ENCODE assay signal across 8 cellular contexts in genomic region chr20:2873010-2873746, GRCh38. TPM values are rescaled to one million over a fixed set of nuclear protein-coding genes. Genes with fewer than 3 reads are reported as not detected.
DNase-seq lines count a peak whose midpoint lies in the region; ATAC-seq, FAIRE-seq and TF ChIP-seq lines count a peak whose summit lies in the region.

TSS of gene PTPRA (plus strand) at chr20:2873481. CDS start at chr20:2964278, 90,797 bp downstream.

- no peaks in the 10 kb centered on the region for H3K9me3 Mint-ChIP-seq in T-cell
- no peaks in the 10 kb centered on the region for H3K9me3 Mint-ChIP-seq in type B pancreatic cell

- ATAC-seq in HG02798 (IDR thresholded peaks at IDR 0.05; ENCODE audit: poor library complexity, unreplicated experiment) (peak; percentile 95), T-cell (replicated peaks in 1 of 4) (peak; percentile 92 to 95 (median 92)), heart left ventricle (peak; percentile 97 to 98 (median 97))

- TF ChIP-seq CTCF in heart left ventricle (IDR thresholded peaks at IDR 0.05) (peak in 1 of 12 donors; percentile 4), type B pancreatic cell (conservative IDR thresholded peaks at IDR 0.05) (peak; percentile 18)

- no peaks in the 10 kb centered on the region for H3K36me3 Mint-ChIP-seq in T-cell
- no peaks in the 10 kb centered on the region for H3K36me3 Mint-ChIP-seq in type B pancreatic cell

- WGBS in adipose tissue, 3 donors: 0% methylated on average over 64 to 83 of the region's 83 CpGs
- WGBS in heart left ventricle, 4 donors: 0 to 1% (median 0%) methylated on average over 30 to 83 of the region's 83 CpGs

- H3K4me1 Mint-ChIP-seq in T-cell (peaks cover 39 to 53% (median 42%) of the 10 kb centered on the region in 3 donors), type B pancreatic cell (ENCODE audit: unreplicated experiment) (peaks cover 28% of the 10 kb centered on the region)

- FAIRE-seq in GM12892 (lab: Jason Lieb, UNC): peak; percentile 99

- H3K4me1 ChIP-seq in heart left ventricle: peaks cover 0 to 52% (median 31%) of the 10 kb centered on the region in 12 donors

- no peaks in the 10 kb centered on the region for H3K27me3 ChIP-seq in heart left ventricle

- H3K4me3 ChIP-seq in heart left ventricle: peak within 1 kb of the TSS; percentile 62 to 100 (median 84)

- peak; percentile 88 for DNase-seq in GM12892 (ENCODE audit: insufficient read length)
- peak; percentile 84 for DNase-seq in NCI-H1436 (lab: John Stamatoyannopoulos, UW)
- peak; percentile 79 to 92 (median 88) for DNase-seq in T-cell
- DNase-seq in heart left ventricle: peak; percentile 94 to 96 (median 95)
- peak; percentile 93 to 99 (median 96) for DNase-seq in posterior cingulate gyrus
- peak; percentile 93 for DNase-seq in type B pancreatic cell (ENCODE audit: extremely low spot score, unreplicated experiment)

- CTCF ChIA-PET in T-cell (lab: Charles Lee): no interaction called here

- TF ChIP-seq POLR2A in GM12892 (IDR thresholded peaks at IDR 0.05; ENCODE audit: low read depth, low read length): peak; percentile 92
- TF ChIP-seq POLR2A in heart left ventricle (IDR thresholded peaks at IDR 0.05): peak; percentile 15 to 95

- H3K9me3 ChIP-seq in heart left ventricle: no peaks in the 10 kb centered on the region

- intact Hi-C loops in heart left ventricle (cut with DNase I) (loop anchor here in 3 of 10 donors (1.0 to 10.0 kb wide), 4 partner anchors 32 to 129 kb away; partner anchors contain the start of genes PCED1A (in 2 of the 3) and VPS16 (in 2 of the 3)), posterior cingulate gyrus (cut with DNase I) (loop anchor here (2.0 to 10.0 kb wide), 3 partner anchors 32 to 132 kb away; partner anchors contain the start of genes PCED1A and VPS16)

- POLR2A ChIA-PET in T-cell (lab: Charles Lee): interaction anchor here in 1 of 2 donors (0.6 kb wide), 1 partner anchor 88 kb away, joined by 3 read pairs; no protein-coding TSS in a partner anchor

- H3K4me3 Mint-ChIP-seq in T-cell (peak within 1 kb of the TSS; percentile 89 to 95 (median 92)), type B pancreatic cell (peak within 1 kb of the TSS; percentile 94)

- peak within 1 kb of the TSS; percentile 59 for H3K27ac ChIP-seq in adipose tissue (ENCODE audit: low read depth, low read length)
- H3K27ac ChIP-seq in heart left ventricle: peak within 1 kb of the TSS; percentile 70 to 92 (median 80)

- H3K27me3 Mint-ChIP-seq in T-cell (no peaks in the 10 kb centered on the region), type B pancreatic cell (peaks cover 30% of the 10 kb centered on the region)

- H3K36me3 ChIP-seq in heart left ventricle: no peaks in the 10 kb centered on the region

- H3K27ac Mint-ChIP-seq in T-cell: peak within 1 kb of the TSS; percentile 85 to 91
- peak within 1 kb of the TSS; percentile 71 for H3K27ac Mint-ChIP-seq in type B pancreatic cell

RNA-seq across cellular contexts. Expression of gene PTPRA, which starts in this region (rescaled TPM):
- polyA plus RNA-seq in GM12892 (2012; ENCODE audit: missing spikeins): 37.4 TPM
- total RNA-seq in T-cell: 10 to 100 TPM; 66.2 to 98.6 (median 71.5) TPM
- 10 to 100 TPM; 15.7 to 31.1 (median 30.8) TPM for polyA plus RNA-seq in adipose tissue
- 10 to 100 TPM; 17.3 to 43.4 (median 32.2) TPM for total RNA-seq in heart left ventricle
- 10 to 100 TPM in 1 of 2 donors, 1 to 10 TPM in 1; 6.1 to 18.9 TPM for polyA plus RNA-seq in heart left ventricle
- 50.5 and 73.8 TPM in 2 replicates for total RNA-seq in type B pancreatic cell (ENCODE audit: low replicate concordance)

Comparison
In these comparisons a context has a peak if more than half of its experiments do, and no peak if none do; other contexts are left out.
1. Peak in every context shown above with its lines: DNase-seq, ATAC-seq, H3K4me3 ChIP-seq and H3K27ac ChIP-seq.